In genomic region chr19:38753783-38754182, GRCh38 we compare ENCODE assay signal across 13 cellular contexts. TPM values are rescaled to one million over a fixed set of nuclear protein-coding genes. Genes with fewer than 3 reads are reported as not detected.
"Had no signal": no experiment of that assay in that cellular context is flagged by ENCODE, and none has a peak within 500 bp of the region (broad histone marks: within the 10 kb centered on the region; RNA-seq: fewer than 3 reads in every experiment).

No MANE protein-coding gene starts in this region.

RNA-seq across cellular contexts. Expression of gene LGALS7, which starts 19.5 kb away (rescaled TPM):
- total RNA-seq: subcutaneous adipose tissue, testis, thoracic aorta, thyroid gland, tibial nerve, transverse colon, upper lobe of left lung, upper lobe of right lung, ureter, urinary bladder had no signal

RNA-seq across cellular contexts. Expression of gene LGALS7B, which starts 35.2 kb away (rescaled TPM):
- total RNA-seq: stomach, subcutaneous adipose tissue, thyroid gland, tibial nerve, transverse colon, ureter had no signal
- polyA plus RNA-seq: urinary bladder had no signal

RNA-seq across cellular contexts. Expression of gene LGALS4, which starts 59.0 kb away (rescaled TPM):
- total RNA-seq: temporal lobe, vagina had no signal
